ENCODE assay signal across 8 cellular contexts in the genomic region with DNA sequence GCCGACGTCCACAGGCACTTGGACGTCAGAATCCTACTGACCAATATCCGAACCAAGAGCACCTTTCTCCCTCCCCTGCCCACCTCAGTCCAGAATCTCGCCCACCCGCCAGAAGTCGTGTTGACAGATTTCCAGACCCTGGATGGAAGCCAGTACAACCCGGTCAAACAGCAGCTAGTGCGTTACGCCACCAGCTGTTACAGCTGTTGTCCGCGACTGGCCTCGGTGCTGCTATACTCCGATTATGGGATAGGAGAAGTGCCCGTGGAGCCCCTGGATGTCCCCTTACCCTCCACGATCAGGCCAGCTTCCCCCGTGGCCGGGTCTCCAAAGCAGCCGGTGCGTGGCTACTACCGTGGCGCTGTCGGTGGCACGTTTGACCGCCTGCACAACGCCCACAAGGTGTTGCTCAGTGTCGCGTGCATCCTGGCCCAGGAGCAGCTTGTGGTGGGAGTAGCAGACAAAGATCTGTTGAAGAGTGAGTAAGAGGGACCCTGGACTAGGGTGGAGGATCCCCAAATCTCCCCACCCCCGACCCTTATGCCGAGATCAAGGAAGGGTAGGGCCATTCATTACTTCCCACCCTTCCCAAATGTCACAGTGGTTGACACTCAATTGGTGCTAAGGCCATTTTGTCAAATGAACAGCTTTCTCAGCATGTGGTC. TPM values are rescaled to one million over a fixed set of nuclear protein-coding genes. Genes with fewer than 3 reads are reported as not detected.
DNase-seq lines count a peak whose midpoint lies in the region; ATAC-seq and TF ChIP-seq lines count a peak whose summit lies in the region.

No MANE protein-coding gene starts in this region.

- intact Hi-C loops in activated B cell treated with CpG ODN at 0.5 μM for 24 hours (cut with micrococcal nuclease): loop anchor here (1.0 kb wide), 3 partner anchors 9 to 27 kb away; partner anchors contain the start of genes NAGLU and PSMC3IP

- peak; percentile 72 for DNase-seq in DMS53 (lab: John Stamatoyannopoulos, UW)
- no peak for DNase-seq in DMS53 treated with DMSO at 0.1 percent for 48 hours (lab: John Stamatoyannopoulos, UW; ENCODE audit: unreplicated experiment)
- DNase-seq in activated B cell treated with CpG ODN at 0.5 μM for 24 hours: no peak
- no peak for DNase-seq in iPS DF 6.9 (ENCODE audit: low read depth, low spot score)
- DNase-seq in stimulated activated naive CD8-positive, alpha-beta T cell treated with anti-CD3 and anti-CD28 coated beads, Interleukin-15, amount 100 ng/mL, for 72 hours: no peak
- DNase-seq in stimulated activated CD8-positive, alpha-beta memory T cell treated with anti-CD3 and anti-CD28 coated beads, Interleukin-4, amount 100 ng/mL, for 48 hours: no peak

- no peak for TF ChIP-seq CTCF in activated B cell treated with CpG ODN at 0.5 μM for 24 hours (IDR thresholded peaks at IDR 0.05)

- peak overlapping the region; percentile 78; the same call in 1 of the 2 replicates for H3K4me3 ChIP-seq in iPS DF 6.9 (ENCODE audit: low read length)

- no peaks in the 10 kb centered on the region for H3K27me3 ChIP-seq in iPS DF 6.9 (ENCODE audit: control insufficient read depth, insufficient read depth, low read length)

- H3K27me3 Mint-ChIP-seq in activated B cell treated with CpG ODN at 0.5 μM for 24 hours: no peaks in the 10 kb centered on the region
- H3K27me3 Mint-ChIP-seq in stimulated activated naive CD8-positive, alpha-beta T cell treated with anti-CD3 and anti-CD28 coated beads, Interleukin-15, amount 100 ng/mL, for 72 hours: no peaks in the 10 kb centered on the region

- H3K27ac Mint-ChIP-seq in activated B cell treated with CpG ODN at 0.5 μM for 24 hours: peak overlapping the region; percentile 96
- H3K27ac Mint-ChIP-seq in stimulated activated naive CD8-positive, alpha-beta T cell treated with anti-CD3 and anti-CD28 coated beads, Interleukin-15, amount 100 ng/mL, for 72 hours: peak overlapping the region; percentile 97 to 99

- peaks cover 38% of the 10 kb centered on the region for H3K36me3 Mint-ChIP-seq in activated B cell treated with CpG ODN at 0.5 μM for 24 hours (ENCODE audit: low read depth)

- peak overlapping the region; percentile 93 for H3K4me3 Mint-ChIP-seq in activated B cell treated with CpG ODN at 0.5 μM for 24 hours
- H3K4me3 Mint-ChIP-seq in stimulated activated naive CD8-positive, alpha-beta T cell treated with anti-CD3 and anti-CD28 coated beads, Interleukin-15, amount 100 ng/mL, for 72 hours: peak overlapping the region; percentile 93 to 98

- POLR2A ChIA-PET in activated B cell treated with CpG ODN at 0.5 μM for 24 hours (lab: Charles Lee): interaction anchor here (0.5 to 4.7 kb wide), 6 partner anchors 9 to 269 kb away, joined by 3 to 23 read pairs (median 4); partner anchors contain the start of gene NAGLU

- peaks cover 41% of the 10 kb centered on the region for H3K4me1 Mint-ChIP-seq in activated B cell treated with CpG ODN at 0.5 μM for 24 hours
- H3K4me1 Mint-ChIP-seq in stimulated activated naive CD8-positive, alpha-beta T cell treated with anti-CD3 and anti-CD28 coated beads, Interleukin-15, amount 100 ng/mL, for 72 hours: peaks cover 67% of the 10 kb centered on the region

- no peaks in the 10 kb centered on the region for H3K9me3 ChIP-seq in iPS DF 6.9 (ENCODE audit: control insufficient read depth, insufficient read depth, low read length)

- H3K27ac ChIP-seq in iPS DF 6.9 (ENCODE audit: low read length): no peak overlapping the region

- no peaks in the 10 kb centered on the region for H3K9me3 Mint-ChIP-seq in activated B cell treated with CpG ODN at 0.5 μM for 24 hours
- H3K9me3 Mint-ChIP-seq in stimulated activated naive CD8-positive, alpha-beta T cell treated with anti-CD3 and anti-CD28 coated beads, Interleukin-15, amount 100 ng/mL, for 72 hours: no peaks in the 10 kb centered on the region

- no peak for ATAC-seq in activated B cell treated with CpG ODN at 0.5 μM for 24 hours (ENCODE audit: low read depth)
- ATAC-seq in stimulated activated naive CD8-positive, alpha-beta T cell treated with anti-CD3 and anti-CD28 coated beads, Interleukin-15, amount 100 ng/mL, for 72 hours: no peak
- no peak for ATAC-seq in GM18909 (IDR thresholded peaks at IDR 0.05; ENCODE audit: poor library complexity, unreplicated experiment)
- no peak for ATAC-seq in HG02840 (IDR thresholded peaks at IDR 0.05; ENCODE audit: low FRiP score, unreplicated experiment)

- peaks cover 10% of the 10 kb centered on the region for H3K36me3 ChIP-seq in iPS DF 6.9 (ENCODE audit: control insufficient read depth, insufficient read depth, low read length)

- CTCF ChIA-PET in activated B cell treated with CpG ODN at 0.5 μM for 24 hours (lab: Charles Lee): no interaction called here

- H3K4me1 ChIP-seq in iPS DF 6.9 (ENCODE audit: control insufficient read depth, insufficient read depth, low read length): peaks cover 3% of the 10 kb centered on the region; the same call in 1 of the 2 replicates

- WGBS in iPS DF 6.9 (ENCODE audit: insufficient coverage, insufficient read length): no CpG with 5 or more reads among the region's 30 CpGs

RNA-seq across cellular contexts. Expression of gene COASY, which starts 1.0 kb away (rescaled TPM):
- total RNA-seq in activated B cell treated with CpG ODN at 0.5 μM for 24 hours: 82.4 and 94.9 TPM in 2 replicates

RNA-seq across cellular contexts. Expression of gene MLX, which starts 3.9 kb away (rescaled TPM):
- 53.4 and 59.7 TPM in 2 replicates for total RNA-seq in activated B cell treated with CpG ODN at 0.5 μM for 24 hours

RNA-seq across cellular contexts. Expression of gene HSD17B1, which starts 10.3 kb away (rescaled TPM):
- total RNA-seq in activated B cell treated with CpG ODN at 0.5 μM for 24 hours: 0.86 and 1.2 TPM in 2 replicates

RNA-seq across cellular contexts. Expression of gene PSMC3IP, which starts 14.6 kb away (rescaled TPM):
- total RNA-seq in activated B cell treated with CpG ODN at 0.5 μM for 24 hours: 9.0 and 10.8 TPM in 2 replicates

RNA-seq across cellular contexts. Expression of gene NAGLU, which starts 26.9 kb away (rescaled TPM):
- total RNA-seq in activated B cell treated with CpG ODN at 0.5 μM for 24 hours: 27.8 and 33.9 TPM in 2 replicates
